Comparison of ENCODE assay signal across 9 cellular contexts in genomic region chr1:224203243-224204016, GRCh38. TPM values are rescaled to one million over a fixed set of nuclear protein-coding genes. Genes with fewer than 3 reads are reported as not detected.
A peak's percentile ranks its signal among the peaks of the same experiment; 100 is the strongest.
DNase-seq lines count a peak whose midpoint lies in the region; ATAC-seq and TF ChIP-seq lines count a peak whose summit lies in the region.
"Had no signal": no experiment of that assay in that cellular context is flagged by ENCODE, and none has a peak within 500 bp of the region (broad histone marks: within the 10 kb centered on the region; RNA-seq: fewer than 3 reads in every experiment).

No MANE protein-coding gene starts in this region.

- no peak overlapping the region for H3K4me3 ChIP-seq in astrocyte of the cerebellum (ENCODE audit: low read depth, low read length)
- H3K4me3 ChIP-seq in effector memory CD4-positive, alpha-beta T cell (ENCODE audit: insufficient read depth, low read depth, low read length, poor library complexity, severe bottlenecking), result no peak overlapping the region
- H3K4me3 ChIP-seq: ascending aorta had no signal

- H3K36me3 ChIP-seq in effector memory CD4-positive, alpha-beta T cell (ENCODE audit: control insufficient read depth, insufficient read depth, low read length), result no peaks in the 10 kb centered on the region
- H3K36me3 ChIP-seq: ascending aorta had no signal

- peak; percentile 62 for ATAC-seq in GM19043 (IDR thresholded peaks at IDR 0.05; ENCODE audit: low read depth, unreplicated experiment)
- peak; percentile 74 for ATAC-seq in HG03571 (IDR thresholded peaks at IDR 0.05; ENCODE audit: unreplicated experiment)

- H3K9me3 ChIP-seq in effector memory CD4-positive, alpha-beta T cell (ENCODE audit: control insufficient read depth, low read length), result no peaks in the 10 kb centered on the region
- H3K9me3 ChIP-seq: ascending aorta had no signal

- H3K4me1 ChIP-seq in effector memory CD4-positive, alpha-beta T cell (ENCODE audit: control insufficient read depth, insufficient read depth, low read length, poor library complexity, severe bottlenecking), result no peaks in the 10 kb centered on the region

- peak; percentile 79 for DNase-seq in A172 (ENCODE audit: low spot score)
- peak; percentile 96 for DNase-seq in astrocyte of the cerebellum (ENCODE audit: low read depth)
- DNase-seq in lung microvascular endothelial cell (ENCODE audit: low read depth in 2 of 2), result peak; percentile 31 to 76
- no peak for DNase-seq in stimulated activated CD4-positive, alpha-beta T cell treated with anti-CD3 and anti-CD28 coated beads, Interleukin-15, amount 100 ng/mL, for 24 hours
- no peak for DNase-seq in effector memory CD4-positive, alpha-beta T cell
- no peak for DNase-seq in stimulated activated naive CD4-positive, alpha-beta T cell (lab: John Stamatoyannopoulos, UW)

- TF ChIP-seq CTCF in astrocyte of the cerebellum (IDR thresholded peaks at IDR 0.05; ENCODE audit: low read depth, low read length, missing control alignments), result no peak

- H3K27ac ChIP-seq in effector memory CD4-positive, alpha-beta T cell (ENCODE audit: insufficient read depth, low read length, poor library complexity, severe bottlenecking), result no peak overlapping the region

- in situ Hi-C loops in astrocyte of the cerebellum (cut with HindIII; ENCODE audit: low sequenced_read_pairs), result no loop called here

- no peaks in the 10 kb centered on the region for H3K27me3 ChIP-seq in effector memory CD4-positive, alpha-beta T cell (replicated peaks; ENCODE audit: control insufficient read depth, insufficient read depth, low read length, poor library complexity, severe bottlenecking)
- H3K27me3 ChIP-seq: ascending aorta had no signal

RNA-seq across cellular contexts. Expression of gene DEGS1, which starts 20.4 kb away (rescaled TPM):
- 151 and 198 TPM in 2 replicates for total RNA-seq in A172 (2014; rRNA removed; shearing (Covaris generic))
- 64.1 and 70.0 TPM in 2 replicates for total RNA-seq in lung microvascular endothelial cell

Comparison
In these comparisons a context has a peak if more than half of its experiments do, and no peak if none do; other contexts are left out.
1. DNase-seq: peak in A172 (single experiment), astrocyte of the cerebellum (single experiment) and lung microvascular endothelial cell (2 of 2); none in stimulated activated CD4-positive, alpha-beta T cell treated with anti-CD3 and anti-CD28 coated beads, Interleukin-15, amount 100 ng/mL, for 24 hours (single experiment), effector memory CD4-positive, alpha-beta T cell (0 of 3) and stimulated activated naive CD4-positive, alpha-beta T cell (0 of 6).